26 cellular contexts compared by ENCODE assay signal in genomic region chr6:51552400-51552799, GRCh38.
"Had no signal": no experiment of that assay in that cellular context is flagged by ENCODE, and none has a peak within 500 bp of the region (broad histone marks: within the 10 kb centered on the region; RNA-seq: fewer than 3 reads in every experiment).

No MANE protein-coding gene starts in this region.

- DNase-seq: naive thymus-derived CD8-positive, alpha-beta T cell; nephron progenitor cell; occipital lobe; ovary; posterior cingulate gyrus; psoas muscle; right cardiac atrium; right lobe of liver; sigmoid colon; small intestine; stimulated activated CD4-positive, alpha-beta T cell treated with anti-CD3 and anti-CD28 coated beads, Interleukin-15, amount 100 ng/mL, for 24 hours; stimulated activated CD4-positive, alpha-beta T cell treated with anti-CD3 and anti-CD28 coated beads, Interleukin-2, amount 100 ng/mL, for 24 hours; stimulated activated CD4-positive, alpha-beta T cell treated with anti-CD3 and anti-CD28 coated beads, Interleukin-2, amount 100 ng/mL, for 48 hours; stimulated activated CD4-positive, alpha-beta T cell treated with anti-CD3 and anti-CD28 coated beads, Interleukin-4, amount 100 ng/mL, for 24 hours; stimulated activated naive B cell treated with anti-CD40 and anti-IgM and Interleukin-4, amounts not matched to agents 10 μg/mL and 1 μg/mL and 100 μg/mL, for 72 hours; stimulated activated naive CD4-positive, alpha-beta T cell treated with Interleukin-2 at 50 U/mL for 16 hours; stomach; thyroid gland; trophoblast cell; upper lobe of left lung; uterus had no signal

- H3K4me1 ChIP-seq: parathyroid adenoma, psoas muscle, right lobe of liver, thyroid gland, tibial nerve, upper lobe of left lung, uterus had no signal

- H3K27me3 ChIP-seq: ovary, right lobe of liver, sigmoid colon, stomach, thyroid gland, tibial nerve, upper lobe of left lung, uterus had no signal

- H3K9me3 ChIP-seq: ovary, psoas muscle, right lobe of liver, sigmoid colon, stomach, thoracic aorta, thyroid gland, tibial nerve, upper lobe of left lung, uterus had no signal

- H3K9ac ChIP-seq: parathyroid adenoma had no signal

- H3K4me3 ChIP-seq: ovary, psoas muscle, right lobe of liver, stomach, thoracic aorta, thyroid gland, tibial nerve, upper lobe of left lung, uterus had no signal

- H3K36me3 ChIP-seq: ovary, right lobe of liver, sigmoid colon, stomach, thoracic aorta, thyroid gland, tibial nerve, upper lobe of left lung, uterus had no signal

- ATAC-seq: naive thymus-derived CD8-positive, alpha-beta T cell; natural killer cell treated with Interleukin-12 subunit alpha and Interleukin-12 subunit beta and Interleukin-15 and Interleukin-18, amount 100 ng/mL, for 72 hours; psoas muscle; right cardiac atrium; right lobe of liver; stimulated activated effector memory CD8-positive, alpha-beta T cell treated with anti-CD3 and anti-CD28 coated beads, Interleukin-12 subunit alpha, Interleukin-12 subunit beta, amount 100 ng/mL, for 72 hours; stimulated activated naive B cell treated with anti-CD40 and anti-IgM and Interleukin-4, amounts not matched to agents 10 μg/mL and 1 μg/mL and 100 μg/mL, for 72 hours had no signal

- H3K27ac ChIP-seq: ovary, parathyroid adenoma, psoas muscle, right lobe of liver, sigmoid colon, stomach, thoracic aorta, thyroid gland, tibial nerve, upper lobe of left lung, uterus had no signal
